Comparison of ENCODE assay signal across 8 cellular contexts in the genomic region with DNA sequence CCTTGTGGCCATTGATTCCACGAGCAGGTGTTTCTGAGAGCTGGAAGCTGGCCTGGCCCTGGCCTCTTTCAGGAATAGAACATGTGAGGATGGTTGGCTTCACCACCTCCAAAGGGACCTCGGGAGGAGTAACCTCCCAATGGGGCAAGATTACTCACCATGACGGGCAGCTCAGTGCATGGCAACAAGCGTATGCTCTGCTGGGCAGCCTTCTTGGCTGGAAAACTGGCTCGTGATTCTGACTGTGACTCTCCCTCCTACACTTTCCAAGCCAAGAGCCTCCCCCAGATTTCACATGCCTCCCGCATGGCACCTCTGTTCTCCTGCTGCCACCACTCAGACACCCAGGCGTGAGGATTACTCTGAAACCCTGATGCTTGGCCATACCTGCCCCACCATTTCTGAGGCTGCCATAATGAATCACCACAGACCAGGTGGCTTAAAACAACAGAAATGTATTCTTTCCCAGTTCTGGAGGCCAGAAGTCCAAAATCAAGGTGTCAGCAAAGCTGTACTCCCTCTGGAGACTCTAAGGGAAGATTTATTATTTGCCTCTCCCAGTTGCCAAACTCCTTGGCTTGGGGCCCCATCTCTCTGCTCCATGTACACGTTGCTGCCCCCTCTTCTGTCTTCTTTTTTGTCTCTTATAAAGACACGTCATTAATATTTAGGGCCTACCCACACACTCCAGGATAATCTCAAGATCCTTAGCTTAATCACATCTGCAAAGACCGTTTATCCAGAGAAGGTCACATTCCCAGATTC.
DNase-seq lines count a peak whose midpoint lies in the region; ATAC-seq, FAIRE-seq and TF ChIP-seq lines count a peak whose summit lies in the region.

No MANE protein-coding gene starts in this region.

- no peak overlapping the region for H3K4me3 Mint-ChIP-seq in activated naive CD4-positive, alpha-beta T cell treated with anti-CD3 and anti-CD28 coated beads for 36 hours
- H3K4me3 Mint-ChIP-seq in activated naive CD4-positive, alpha-beta T cell treated with anti-CD3 and anti-CD28 coated beads, Interleukin-2, amount 10 ng/mL, durations not matched to agents 7 days and 5 days, result no peak overlapping the region
- H3K4me3 Mint-ChIP-seq in GM23338, result no peak overlapping the region

- no peak for ATAC-seq in lung (ENCODE audit: insufficient read depth, low FRiP score)
- ATAC-seq in GM23338, result no peak

- no peaks in the 10 kb centered on the region for H3K9me3 ChIP-seq in breast epithelium
- H3K9me3 ChIP-seq in lung (ENCODE audit: control insufficient read depth in 2 of 2, insufficient read depth in 1 of 2, low read length in 1 of 2), result no peaks in the 10 kb centered on the region

- TF ChIP-seq CTCF in breast epithelium (IDR thresholded peaks at IDR 0.05), result no peak
- no peak for TF ChIP-seq CTCF in lung (IDR thresholded peaks at IDR 0.05; ENCODE audit: control extremely low read depth, extremely low read depth)
- TF ChIP-seq CTCF in GM23338 (conservative IDR thresholded peaks at IDR 0.05; ENCODE audit: low read depth in 2 of 2), result no peak

- H3K79me2 ChIP-seq in GM23338 (replicated peaks; ENCODE audit: insufficient read depth), result no peaks in the 10 kb centered on the region

- no peaks in the 10 kb centered on the region for H3K36me3 Mint-ChIP-seq in activated naive CD4-positive, alpha-beta T cell treated with anti-CD3 and anti-CD28 coated beads for 36 hours (ENCODE audit: low read depth)
- no peaks in the 10 kb centered on the region for H3K36me3 Mint-ChIP-seq in activated naive CD4-positive, alpha-beta T cell treated with anti-CD3 and anti-CD28 coated beads, Interleukin-2, amount 10 ng/mL, durations not matched to agents 7 days and 5 days
- no peaks in the 10 kb centered on the region for H3K36me3 Mint-ChIP-seq in GM23338 (ENCODE audit: low read depth)

- no peaks in the 10 kb centered on the region for H3K27me3 Mint-ChIP-seq in activated naive CD4-positive, alpha-beta T cell treated with anti-CD3 and anti-CD28 coated beads for 36 hours (ENCODE audit: low read depth)
- no peaks in the 10 kb centered on the region for H3K27me3 Mint-ChIP-seq in activated naive CD4-positive, alpha-beta T cell treated with anti-CD3 and anti-CD28 coated beads, Interleukin-2, amount 10 ng/mL, durations not matched to agents 7 days and 5 days
- peaks cover 2% of the 10 kb centered on the region for H3K27me3 Mint-ChIP-seq in GM23338 (ENCODE audit: insufficient read depth, low read depth, poor library complexity)

- no peak overlapping the region for H2AFZ ChIP-seq in GM23338

- H3K4me1 ChIP-seq in breast epithelium, result peaks cover 11 to 30% of the 10 kb centered on the region in 2 donors
- peaks cover 12 to 42% of the 10 kb centered on the region in 2 donors for H3K4me1 ChIP-seq in lung (ENCODE audit: control insufficient read depth in 2 of 2, insufficient read depth in 2 of 2, low read length in 2 of 2)
- H3K4me1 ChIP-seq in GM23338 (ENCODE audit: insufficient read depth), result peaks cover 10% of the 10 kb centered on the region

- no peak for FAIRE-seq in urothelium cell line (lab: Jason Lieb, UNC)

- H3F3A ChIP-seq in GM23338 (replicated peaks; ENCODE audit: low read depth), result no peaks in the 10 kb centered on the region

- peaks cover 4% of the 10 kb centered on the region; the same call in 1 of the 2 replicates for H4K20me1 ChIP-seq in GM23338 (replicated peaks; ENCODE audit: insufficient read depth)

- H3K36me3 ChIP-seq in breast epithelium (no peaks in the 10 kb centered on the region), lung (ENCODE audit: control insufficient read depth in 2 of 2, insufficient read depth in 2 of 2, low read length in 2 of 2) (no peaks in the 10 kb centered on the region), GM23338 (ENCODE audit: insufficient read depth) (no peaks in the 10 kb centered on the region)

- H3K9me2 ChIP-seq in GM23338 (ENCODE audit: insufficient read depth), result no peaks in the 10 kb centered on the region

- DNase-seq in activated naive CD4-positive, alpha-beta T cell treated with anti-CD3 and anti-CD28 coated beads for 36 hours, result no peak
- no peak for DNase-seq in activated naive CD4-positive, alpha-beta T cell treated with anti-CD3 and anti-CD28 coated beads, Interleukin-2, amount 10 ng/mL, durations not matched to agents 7 days and 5 days
- DNase-seq in breast epithelium (ENCODE audit: low spot score in 2 of 2) (no peak), lung (ENCODE audit: low spot score) (no peak), urothelium cell line (ENCODE audit: low spot score) (peak; percentile 23), RKO (ENCODE audit: low spot score) (no peak), GM23338 (ENCODE audit: low spot score) (no peak)
- DNase-seq in effector CD4-positive, alpha-beta T cell, result no peak

- H3K9me3 Mint-ChIP-seq in activated naive CD4-positive, alpha-beta T cell treated with anti-CD3 and anti-CD28 coated beads for 36 hours, result no peaks in the 10 kb centered on the region
- H3K9me3 Mint-ChIP-seq in activated naive CD4-positive, alpha-beta T cell treated with anti-CD3 and anti-CD28 coated beads, Interleukin-2, amount 10 ng/mL, durations not matched to agents 7 days and 5 days, result no peaks in the 10 kb centered on the region
- H3K9me3 Mint-ChIP-seq in GM23338, result no peaks in the 10 kb centered on the region

- H3K4me2 ChIP-seq in GM23338, result no peak overlapping the region

- intact Hi-C loops in activated naive CD4-positive, alpha-beta T cell treated with anti-CD3 and anti-CD28 coated beads for 36 hours (cut with micrococcal nuclease), result loop anchor here (5.0 kb wide), 1 partner anchor 455 kb away; a partner anchor contains a TSS
- intact Hi-C loops in breast epithelium (cut with DNase I; ENCODE audit: low total_unique reads), result no loop called here

- H3K27ac ChIP-seq in breast epithelium (peak overlapping the region; percentile 32 to 60), lung (ENCODE audit: low read depth in 1 of 2, low read length in 1 of 2) (peak overlapping the region; percentile 78 to 93), GM23338 (ENCODE audit: low read depth) (no peak overlapping the region)

- CTCF ChIA-PET in activated naive CD4-positive, alpha-beta T cell treated with anti-CD3 and anti-CD28 coated beads for 36 hours (lab: Charles Lee), result interaction anchor here (0.6 to 1.6 kb wide), 5 partner anchors 12 to 313 kb away, joined by 3 to 5 read pairs (median 3); no protein-coding TSS in a partner anchor
- CTCF ChIA-PET in activated naive CD4-positive, alpha-beta T cell treated with anti-CD3 and anti-CD28 coated beads, Interleukin-2, amount 10 ng/mL, durations not matched to agents 7 days and 5 days (lab: Charles Lee), result interaction anchor here (2.0 kb wide), 1 partner anchor 291 kb away, joined by 12 read pairs; no protein-coding TSS in a partner anchor

- TF ChIP-seq POLR2A in breast epithelium (IDR thresholded peaks at IDR 0.05), result no peak

- H3K4me1 Mint-ChIP-seq in activated naive CD4-positive, alpha-beta T cell treated with anti-CD3 and anti-CD28 coated beads for 36 hours (ENCODE audit: low read depth), result peaks cover 46% of the 10 kb centered on the region
- peaks cover 42% of the 10 kb centered on the region for H3K4me1 Mint-ChIP-seq in activated naive CD4-positive, alpha-beta T cell treated with anti-CD3 and anti-CD28 coated beads, Interleukin-2, amount 10 ng/mL, durations not matched to agents 7 days and 5 days
- H3K4me1 Mint-ChIP-seq in GM23338, result peaks cover 38% of the 10 kb centered on the region

- H3K4me3 ChIP-seq in breast epithelium (no peak overlapping the region), lung (no peak overlapping the region), GM23338 (no peak overlapping the region)

- H3K27ac Mint-ChIP-seq in activated naive CD4-positive, alpha-beta T cell treated with anti-CD3 and anti-CD28 coated beads for 36 hours, result peak overlapping the region; percentile 97
- no peak overlapping the region for H3K27ac Mint-ChIP-seq in activated naive CD4-positive, alpha-beta T cell treated with anti-CD3 and anti-CD28 coated beads, Interleukin-2, amount 10 ng/mL, durations not matched to agents 7 days and 5 days
- H3K27ac Mint-ChIP-seq in GM23338, result no peak overlapping the region

- 80 to 85% methylated on average over 10 of the region's 10 CpGs for WGBS in lung, 2 donors

- no peaks in the 10 kb centered on the region for H3K27me3 ChIP-seq in breast epithelium
- H3K27me3 ChIP-seq in lung (ENCODE audit: control insufficient read depth, insufficient read depth), result no peaks in the 10 kb centered on the region
- no peaks in the 10 kb centered on the region for H3K27me3 ChIP-seq in GM23338 (ENCODE audit: insufficient read depth)

TF ChIP-seq in GM23338, 12 proteins besides CTCF, POLR2A, EP300 and RAD21 (continues in another document):
- TF ChIP-seq ZNF114 (CRISPR knock-in tag; IDR thresholded peaks at IDR 0.05), result no peak
- TF ChIP-seq, protein P1, sequence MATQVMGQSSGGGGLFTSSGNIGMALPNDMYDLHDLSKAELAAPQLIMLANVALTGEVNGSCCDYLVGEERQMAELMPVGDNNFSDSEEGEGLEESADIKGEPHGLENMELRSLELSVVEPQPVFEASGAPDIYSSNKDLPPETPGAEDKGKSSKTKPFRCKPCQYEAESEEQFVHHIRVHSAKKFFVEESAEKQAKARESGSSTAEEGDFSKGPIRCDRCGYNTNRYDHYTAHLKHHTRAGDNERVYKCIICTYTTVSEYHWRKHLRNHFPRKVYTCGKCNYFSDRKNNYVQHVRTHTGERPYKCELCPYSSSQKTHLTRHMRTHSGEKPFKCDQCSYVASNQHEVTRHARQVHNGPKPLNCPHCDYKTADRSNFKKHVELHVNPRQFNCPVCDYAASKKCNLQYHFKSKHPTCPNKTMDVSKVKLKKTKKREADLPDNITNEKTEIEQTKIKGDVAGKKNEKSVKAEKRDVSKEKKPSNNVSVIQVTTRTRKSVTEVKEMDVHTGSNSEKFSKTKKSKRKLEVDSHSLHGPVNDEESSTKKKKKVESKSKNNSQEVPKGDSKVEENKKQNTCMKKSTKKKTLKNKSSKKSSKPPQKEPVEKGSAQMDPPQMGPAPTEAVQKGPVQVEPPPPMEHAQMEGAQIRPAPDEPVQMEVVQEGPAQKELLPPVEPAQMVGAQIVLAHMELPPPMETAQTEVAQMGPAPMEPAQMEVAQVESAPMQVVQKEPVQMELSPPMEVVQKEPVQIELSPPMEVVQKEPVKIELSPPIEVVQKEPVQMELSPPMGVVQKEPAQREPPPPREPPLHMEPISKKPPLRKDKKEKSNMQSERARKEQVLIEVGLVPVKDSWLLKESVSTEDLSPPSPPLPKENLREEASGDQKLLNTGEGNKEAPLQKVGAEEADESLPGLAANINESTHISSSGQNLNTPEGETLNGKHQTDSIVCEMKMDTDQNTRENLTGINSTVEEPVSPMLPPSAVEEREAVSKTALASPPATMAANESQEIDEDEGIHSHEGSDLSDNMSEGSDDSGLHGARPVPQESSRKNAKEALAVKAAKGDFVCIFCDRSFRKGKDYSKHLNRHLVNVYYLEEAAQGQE (IDR thresholded peaks at IDR 0.05; ENCODE audit: unreplicated experiment), result no peak
- TF ChIP-seq NANOG (IDR thresholded peaks at IDR 0.05; ENCODE audit: borderline replicate concordance), result no peak
- no peak for TF ChIP-seq JUNB (IDR thresholded peaks at IDR 0.05; ENCODE audit: unreplicated experiment)
